In the genomic region with DNA sequence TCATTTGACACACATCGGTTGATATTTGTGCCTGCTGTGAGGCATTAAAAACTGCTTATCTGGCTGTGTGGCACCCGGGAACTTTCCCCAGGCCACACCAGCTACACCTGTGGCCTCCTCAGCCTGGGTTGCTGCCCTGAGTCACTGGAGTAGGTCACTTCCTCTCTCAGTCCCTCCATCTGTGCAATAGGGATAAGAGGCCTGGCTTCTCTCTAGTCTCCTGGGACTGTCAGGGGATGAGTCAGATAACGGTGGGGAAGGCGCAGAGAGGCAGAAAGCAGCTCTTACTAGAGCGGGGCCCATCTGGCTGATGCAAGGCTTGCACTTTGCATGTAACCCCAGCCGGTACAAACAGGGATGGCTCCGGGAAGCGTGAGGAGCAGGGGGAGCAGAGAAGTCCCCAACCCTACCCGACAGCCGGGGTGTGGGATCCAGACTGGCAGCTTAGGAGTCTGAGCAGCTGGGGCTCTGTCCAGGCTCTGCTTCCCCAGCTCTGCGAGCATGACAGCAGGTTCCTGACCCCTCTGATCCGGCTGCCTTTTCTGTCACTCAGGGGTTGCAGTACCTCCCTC, we compare ENCODE assay signal across 1 cellular context.
TF ChIP-seq lines count a peak whose summit lies in the region.

No MANE protein-coding gene starts in this region.

TF ChIP-seq in HepG2, 621 proteins besides CTCF, POLR2A, EP300 and RAD21 (continued from another document and continues in another):
- TF ChIP-seq, protein P1, sequence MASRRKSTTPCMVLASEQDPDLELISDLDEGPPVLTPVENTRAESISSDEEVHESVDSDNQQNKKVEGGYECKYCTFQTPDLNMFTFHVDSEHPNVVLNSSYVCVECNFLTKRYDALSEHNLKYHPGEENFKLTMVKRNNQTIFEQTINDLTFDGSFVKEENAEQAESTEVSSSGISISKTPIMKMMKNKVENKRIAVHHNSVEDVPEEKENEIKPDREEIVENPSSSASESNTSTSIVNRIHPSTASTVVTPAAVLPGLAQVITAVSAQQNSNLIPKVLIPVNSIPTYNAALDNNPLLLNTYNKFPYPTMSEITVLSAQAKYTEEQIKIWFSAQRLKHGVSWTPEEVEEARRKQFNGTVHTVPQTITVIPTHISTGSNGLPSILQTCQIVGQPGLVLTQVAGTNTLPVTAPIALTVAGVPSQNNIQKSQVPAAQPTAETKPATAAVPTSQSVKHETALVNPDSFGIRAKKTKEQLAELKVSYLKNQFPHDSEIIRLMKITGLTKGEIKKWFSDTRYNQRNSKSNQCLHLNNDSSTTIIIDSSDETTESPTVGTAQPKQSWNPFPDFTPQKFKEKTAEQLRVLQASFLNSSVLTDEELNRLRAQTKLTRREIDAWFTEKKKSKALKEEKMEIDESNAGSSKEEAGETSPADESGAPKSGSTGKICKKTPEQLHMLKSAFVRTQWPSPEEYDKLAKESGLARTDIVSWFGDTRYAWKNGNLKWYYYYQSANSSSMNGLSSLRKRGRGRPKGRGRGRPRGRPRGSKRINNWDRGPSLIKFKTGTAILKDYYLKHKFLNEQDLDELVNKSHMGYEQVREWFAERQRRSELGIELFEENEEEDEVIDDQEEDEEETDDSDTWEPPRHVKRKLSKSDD (CRISPR knock-in tag; IDR thresholded peaks at IDR 0.05; ENCODE audit: low read depth): no peak
- TF ChIP-seq, protein P2, sequence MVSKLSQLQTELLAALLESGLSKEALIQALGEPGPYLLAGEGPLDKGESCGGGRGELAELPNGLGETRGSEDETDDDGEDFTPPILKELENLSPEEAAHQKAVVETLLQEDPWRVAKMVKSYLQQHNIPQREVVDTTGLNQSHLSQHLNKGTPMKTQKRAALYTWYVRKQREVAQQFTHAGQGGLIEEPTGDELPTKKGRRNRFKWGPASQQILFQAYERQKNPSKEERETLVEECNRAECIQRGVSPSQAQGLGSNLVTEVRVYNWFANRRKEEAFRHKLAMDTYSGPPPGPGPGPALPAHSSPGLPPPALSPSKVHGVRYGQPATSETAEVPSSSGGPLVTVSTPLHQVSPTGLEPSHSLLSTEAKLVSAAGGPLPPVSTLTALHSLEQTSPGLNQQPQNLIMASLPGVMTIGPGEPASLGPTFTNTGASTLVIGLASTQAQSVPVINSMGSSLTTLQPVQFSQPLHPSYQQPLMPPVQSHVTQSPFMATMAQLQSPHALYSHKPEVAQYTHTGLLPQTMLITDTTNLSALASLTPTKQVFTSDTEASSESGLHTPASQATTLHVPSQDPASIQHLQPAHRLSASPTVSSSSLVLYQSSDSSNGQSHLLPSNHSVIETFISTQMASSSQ (IDR thresholded peaks at IDR 0.05; ENCODE audit: low read depth): no peak
- TF ChIP-seq, protein P2 (CRISPR knock-in tag; IDR thresholded peaks at IDR 0.05; ENCODE audit: borderline replicate concordance): 0 out of 2 replicates have a peak, but pooled peaks have one; percentile 12
- TF ChIP-seq KDM4B (CRISPR knock-in tag; IDR thresholded peaks at IDR 0.05): peak; percentile 50; the same call in 1 of the 2 replicates
- TF ChIP-seq NFRKB (IDR thresholded peaks at IDR 0.05): no peak
- TF ChIP-seq ZNF124 (CRISPR knock-in tag; IDR thresholded peaks at IDR 0.05): no peak
- no peak for TF ChIP-seq GLI4 (CRISPR knock-in tag; IDR thresholded peaks at IDR 0.05; ENCODE audit: borderline replicate concordance)
- TF ChIP-seq, protein P3, sequence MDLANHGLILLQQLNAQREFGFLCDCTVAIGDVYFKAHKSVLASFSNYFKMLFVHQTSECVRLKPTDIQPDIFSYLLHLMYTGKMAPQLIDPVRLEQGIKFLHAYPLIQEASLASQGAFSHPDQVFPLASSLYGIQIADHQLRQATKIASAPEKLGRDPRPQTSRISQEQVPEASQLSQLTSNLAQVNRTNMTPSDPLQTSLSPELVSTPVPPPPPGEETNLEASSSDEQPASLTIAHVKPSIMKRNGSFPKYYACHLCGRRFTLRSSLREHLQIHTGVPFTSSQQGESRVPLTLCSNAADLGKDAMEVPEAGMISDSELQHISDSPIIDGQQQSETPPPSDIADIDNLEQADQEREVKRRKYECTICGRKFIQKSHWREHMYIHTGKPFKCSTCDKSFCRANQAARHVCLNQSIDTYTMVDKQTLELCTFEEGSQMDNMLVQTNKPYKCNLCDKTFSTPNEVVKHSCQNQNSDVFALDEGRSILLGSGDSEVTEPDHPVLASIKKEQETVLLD (CRISPR knock-in tag; IDR thresholded peaks at IDR 0.05; ENCODE audit: low read depth): no peak
- no peak for TF ChIP-seq ZNF326 (CRISPR knock-in tag; IDR thresholded peaks at IDR 0.05; ENCODE audit: borderline replicate concordance)
- no peak for TF ChIP-seq ZNF879 (CRISPR knock-in tag; IDR thresholded peaks at IDR 0.05)
- no peak for TF ChIP-seq ZNF329 (CRISPR knock-in tag; IDR thresholded peaks at IDR 0.05; ENCODE audit: low read depth)
- TF ChIP-seq, protein P4, sequence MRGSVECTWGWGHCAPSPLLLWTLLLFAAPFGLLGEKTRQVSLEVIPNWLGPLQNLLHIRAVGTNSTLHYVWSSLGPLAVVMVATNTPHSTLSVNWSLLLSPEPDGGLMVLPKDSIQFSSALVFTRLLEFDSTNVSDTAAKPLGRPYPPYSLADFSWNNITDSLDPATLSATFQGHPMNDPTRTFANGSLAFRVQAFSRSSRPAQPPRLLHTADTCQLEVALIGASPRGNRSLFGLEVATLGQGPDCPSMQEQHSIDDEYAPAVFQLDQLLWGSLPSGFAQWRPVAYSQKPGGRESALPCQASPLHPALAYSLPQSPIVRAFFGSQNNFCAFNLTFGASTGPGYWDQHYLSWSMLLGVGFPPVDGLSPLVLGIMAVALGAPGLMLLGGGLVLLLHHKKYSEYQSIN (CRISPR knock-in tag; IDR thresholded peaks at IDR 0.05; ENCODE audit: borderline replicate concordance): no peak
- TF ChIP-seq, protein P5, sequence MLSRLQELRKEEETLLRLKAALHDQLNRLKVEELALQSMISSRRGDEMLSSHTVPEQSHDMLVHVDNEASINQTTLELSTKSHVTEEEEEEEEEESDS (CRISPR knock-in tag; IDR thresholded peaks at IDR 0.05; ENCODE audit: borderline replicate concordance): no peak; the same call in 1 of the 2 replicates
- no peak for TF ChIP-seq U2AF2 (IDR thresholded peaks at IDR 0.05; ENCODE audit: low read depth, low read length)
- no peak for TF ChIP-seq JARID2 (CRISPR knock-in tag; IDR thresholded peaks at IDR 0.05; ENCODE audit: insufficient replicate concordance)
- peak; percentile 83 for TF ChIP-seq ETV5 (CRISPR knock-in tag; IDR thresholded peaks at IDR 0.05; ENCODE audit: borderline replicate concordance)
- no peak for TF ChIP-seq ZNF337 (CRISPR knock-in tag; IDR thresholded peaks at IDR 0.05; ENCODE audit: borderline replicate concordance, low read depth)
- no peak for TF ChIP-seq NKX3-1 (CRISPR knock-in tag; IDR thresholded peaks at IDR 0.05)
- TF ChIP-seq TRIM24 (CRISPR knock-in tag; IDR thresholded peaks at IDR 0.05): no peak
- TF ChIP-seq ZNF775 (CRISPR knock-in tag; IDR thresholded peaks at IDR 0.05; ENCODE audit: borderline replicate concordance): no peak
- no peak for TF ChIP-seq ISX (CRISPR knock-in tag; conservative IDR thresholded peaks at IDR 0.05)
- TF ChIP-seq ZNF160 (CRISPR knock-in tag; IDR thresholded peaks at IDR 0.05): no peak
- TF ChIP-seq MAZ (IDR thresholded peaks at IDR 0.05; ENCODE audit: borderline replicate concordance, low read depth, low read length): no peak; the same call in 1 of the 2 replicates
- TF ChIP-seq MAZ (CRISPR knock-in tag; IDR thresholded peaks at IDR 0.05; ENCODE audit: low read depth): peak; percentile 78
- TF ChIP-seq CHD2 (IDR thresholded peaks at IDR 0.05; ENCODE audit: low read depth, low read length): no peak
- no peak for TF ChIP-seq NFYC (CRISPR knock-in tag; IDR thresholded peaks at IDR 0.05)
- no peak for TF ChIP-seq ATM (IDR thresholded peaks at IDR 0.05; ENCODE audit: borderline replicate concordance)
- TF ChIP-seq, protein P6, sequence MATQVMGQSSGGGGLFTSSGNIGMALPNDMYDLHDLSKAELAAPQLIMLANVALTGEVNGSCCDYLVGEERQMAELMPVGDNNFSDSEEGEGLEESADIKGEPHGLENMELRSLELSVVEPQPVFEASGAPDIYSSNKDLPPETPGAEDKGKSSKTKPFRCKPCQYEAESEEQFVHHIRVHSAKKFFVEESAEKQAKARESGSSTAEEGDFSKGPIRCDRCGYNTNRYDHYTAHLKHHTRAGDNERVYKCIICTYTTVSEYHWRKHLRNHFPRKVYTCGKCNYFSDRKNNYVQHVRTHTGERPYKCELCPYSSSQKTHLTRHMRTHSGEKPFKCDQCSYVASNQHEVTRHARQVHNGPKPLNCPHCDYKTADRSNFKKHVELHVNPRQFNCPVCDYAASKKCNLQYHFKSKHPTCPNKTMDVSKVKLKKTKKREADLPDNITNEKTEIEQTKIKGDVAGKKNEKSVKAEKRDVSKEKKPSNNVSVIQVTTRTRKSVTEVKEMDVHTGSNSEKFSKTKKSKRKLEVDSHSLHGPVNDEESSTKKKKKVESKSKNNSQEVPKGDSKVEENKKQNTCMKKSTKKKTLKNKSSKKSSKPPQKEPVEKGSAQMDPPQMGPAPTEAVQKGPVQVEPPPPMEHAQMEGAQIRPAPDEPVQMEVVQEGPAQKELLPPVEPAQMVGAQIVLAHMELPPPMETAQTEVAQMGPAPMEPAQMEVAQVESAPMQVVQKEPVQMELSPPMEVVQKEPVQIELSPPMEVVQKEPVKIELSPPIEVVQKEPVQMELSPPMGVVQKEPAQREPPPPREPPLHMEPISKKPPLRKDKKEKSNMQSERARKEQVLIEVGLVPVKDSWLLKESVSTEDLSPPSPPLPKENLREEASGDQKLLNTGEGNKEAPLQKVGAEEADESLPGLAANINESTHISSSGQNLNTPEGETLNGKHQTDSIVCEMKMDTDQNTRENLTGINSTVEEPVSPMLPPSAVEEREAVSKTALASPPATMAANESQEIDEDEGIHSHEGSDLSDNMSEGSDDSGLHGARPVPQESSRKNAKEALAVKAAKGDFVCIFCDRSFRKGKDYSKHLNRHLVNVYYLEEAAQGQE (IDR thresholded peaks at IDR 0.05; ENCODE audit: borderline replicate concordance in 1 of 2, low read depth in 1 of 2, low read length in 2 of 2): no peak
- TF ChIP-seq JUNB (CRISPR knock-in tag; IDR thresholded peaks at IDR 0.05; ENCODE audit: borderline replicate concordance): no peak
- peak; percentile 74; the same call in 1 of the 2 replicates for TF ChIP-seq NRL (CRISPR knock-in tag; IDR thresholded peaks at IDR 0.05; ENCODE audit: borderline replicate concordance)
- peak; percentile 66; the same call in 1 of the 2 replicates for TF ChIP-seq ZNF430 (CRISPR knock-in tag; IDR thresholded peaks at IDR 0.05)
- no peak for TF ChIP-seq MBNL3 (CRISPR knock-in tag; conservative IDR thresholded peaks at IDR 0.05)
- no peak for TF ChIP-seq ELF4 (CRISPR knock-in tag; IDR thresholded peaks at IDR 0.05; ENCODE audit: borderline replicate concordance)
- no peak for TF ChIP-seq HOXA9 (CRISPR knock-in tag; IDR thresholded peaks at IDR 0.05; ENCODE audit: borderline replicate concordance)
- peak; percentile 89; the same call in 1 of the 2 replicates for TF ChIP-seq ZNF772 (CRISPR knock-in tag; IDR thresholded peaks at IDR 0.05)
- TF ChIP-seq SCMH1 (CRISPR knock-in tag; IDR thresholded peaks at IDR 0.05; ENCODE audit: borderline replicate concordance): no peak
- peak; percentile 25; the same call in 1 of the 2 replicates for TF ChIP-seq ZNF543 (CRISPR knock-in tag; IDR thresholded peaks at IDR 0.05)
- TF ChIP-seq, protein P7, sequence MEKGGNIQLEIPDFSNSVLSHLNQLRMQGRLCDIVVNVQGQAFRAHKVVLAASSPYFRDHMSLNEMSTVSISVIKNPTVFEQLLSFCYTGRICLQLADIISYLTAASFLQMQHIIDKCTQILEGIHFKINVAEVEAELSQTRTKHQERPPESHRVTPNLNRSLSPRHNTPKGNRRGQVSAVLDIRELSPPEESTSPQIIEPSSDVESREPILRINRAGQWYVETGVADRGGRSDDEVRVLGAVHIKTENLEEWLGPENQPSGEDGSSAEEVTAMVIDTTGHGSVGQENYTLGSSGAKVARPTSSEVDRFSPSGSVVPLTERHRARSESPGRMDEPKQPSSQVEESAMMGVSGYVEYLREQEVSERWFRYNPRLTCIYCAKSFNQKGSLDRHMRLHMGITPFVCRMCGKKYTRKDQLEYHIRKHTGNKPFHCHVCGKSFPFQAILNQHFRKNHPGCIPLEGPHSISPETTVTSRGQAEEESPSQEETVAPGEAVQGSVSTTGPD (CRISPR knock-in tag; IDR thresholded peaks at IDR 0.05): no peak
- TF ChIP-seq, protein P8, sequence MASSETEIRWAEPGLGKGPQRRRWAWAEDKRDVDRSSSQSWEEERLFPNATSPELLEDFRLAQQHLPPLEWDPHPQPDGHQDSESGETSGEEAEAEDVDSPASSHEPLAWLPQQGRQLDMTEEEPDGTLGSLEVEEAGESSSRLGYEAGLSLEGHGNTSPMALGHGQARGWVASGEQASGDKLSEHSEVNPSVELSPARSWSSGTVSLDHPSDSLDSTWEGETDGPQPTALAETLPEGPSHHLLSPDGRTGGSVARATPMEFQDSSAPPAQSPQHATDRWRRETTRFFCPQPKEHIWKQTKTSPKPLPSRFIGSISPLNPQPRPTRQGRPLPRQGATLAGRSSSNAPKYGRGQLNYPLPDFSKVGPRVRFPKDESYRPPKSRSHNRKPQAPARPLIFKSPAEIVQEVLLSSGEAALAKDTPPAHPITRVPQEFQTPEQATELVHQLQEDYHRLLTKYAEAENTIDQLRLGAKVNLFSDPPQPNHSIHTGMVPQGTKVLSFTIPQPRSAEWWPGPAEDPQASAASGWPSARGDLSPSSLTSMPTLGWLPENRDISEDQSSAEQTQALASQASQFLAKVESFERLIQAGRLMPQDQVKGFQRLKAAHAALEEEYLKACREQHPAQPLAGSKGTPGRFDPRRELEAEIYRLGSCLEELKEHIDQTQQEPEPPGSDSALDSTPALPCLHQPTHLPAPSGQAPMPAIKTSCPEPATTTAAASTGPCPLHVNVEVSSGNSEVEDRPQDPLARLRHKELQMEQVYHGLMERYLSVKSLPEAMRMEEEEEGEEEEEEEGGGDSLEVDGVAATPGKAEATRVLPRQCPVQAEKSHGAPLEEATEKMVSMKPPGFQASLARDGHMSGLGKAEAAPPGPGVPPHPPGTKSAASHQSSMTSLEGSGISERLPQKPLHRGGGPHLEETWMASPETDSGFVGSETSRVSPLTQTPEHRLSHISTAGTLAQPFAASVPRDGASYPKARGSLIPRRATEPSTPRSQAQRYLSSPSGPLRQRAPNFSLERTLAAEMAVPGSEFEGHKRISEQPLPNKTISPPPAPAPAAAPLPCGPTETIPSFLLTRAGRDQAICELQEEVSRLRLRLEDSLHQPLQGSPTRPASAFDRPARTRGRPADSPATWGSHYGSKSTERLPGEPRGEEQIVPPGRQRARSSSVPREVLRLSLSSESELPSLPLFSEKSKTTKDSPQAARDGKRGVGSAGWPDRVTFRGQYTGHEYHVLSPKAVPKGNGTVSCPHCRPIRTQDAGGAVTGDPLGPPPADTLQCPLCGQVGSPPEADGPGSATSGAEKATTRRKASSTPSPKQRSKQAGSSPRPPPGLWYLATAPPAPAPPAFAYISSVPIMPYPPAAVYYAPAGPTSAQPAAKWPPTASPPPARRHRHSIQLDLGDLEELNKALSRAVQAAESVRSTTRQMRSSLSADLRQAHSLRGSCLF (CRISPR knock-in tag; IDR thresholded peaks at IDR 0.05; ENCODE audit: borderline replicate concordance): no peak
